ENCODE assay signal across 1 cellular context in the genomic region with DNA sequence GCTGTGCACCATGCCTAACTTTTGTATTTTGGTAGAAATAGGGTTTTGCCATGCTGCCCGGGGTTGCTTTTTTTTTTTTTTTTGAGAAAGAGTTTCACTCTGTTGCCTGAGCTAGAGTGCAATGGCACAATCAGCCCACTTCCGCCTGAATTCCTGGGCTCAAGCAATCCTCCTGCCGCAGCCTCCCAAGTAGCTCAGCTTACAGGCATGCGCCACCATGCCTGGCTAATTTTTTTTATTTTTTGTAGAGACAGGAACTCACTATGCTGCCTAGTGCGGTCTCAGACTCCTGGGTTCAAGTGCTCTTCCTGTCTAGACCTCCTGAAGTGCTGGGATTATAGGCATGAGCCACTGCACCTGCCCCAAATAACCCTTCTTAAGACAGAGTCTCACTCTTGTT.
TF ChIP-seq lines count a peak whose summit lies in the region.

No MANE protein-coding gene starts in this region.

TF ChIP-seq in HCT116, 20 proteins besides CTCF, POLR2A, EP300 and RAD21 (continued from another document):
- TF ChIP-seq REST (IDR thresholded peaks at IDR 0.05; ENCODE audit: low read depth): no peak
- no peak for TF ChIP-seq JUND (IDR thresholded peaks at IDR 0.05)
- TF ChIP-seq, protein P1, sequence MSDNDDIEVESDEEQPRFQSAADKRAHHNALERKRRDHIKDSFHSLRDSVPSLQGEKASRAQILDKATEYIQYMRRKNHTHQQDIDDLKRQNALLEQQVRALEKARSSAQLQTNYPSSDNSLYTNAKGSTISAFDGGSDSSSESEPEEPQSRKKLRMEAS (IDR thresholded peaks at IDR 0.05): no peak
- no peak for TF ChIP-seq CBX3 (IDR thresholded peaks at IDR 0.05; ENCODE audit: low read depth)
- no peak for TF ChIP-seq FOSL1 (IDR thresholded peaks at IDR 0.05; ENCODE audit: low read depth)
- TF ChIP-seq YY1 (IDR thresholded peaks at IDR 0.05; ENCODE audit: extremely low read depth, insufficient replicate concordance, low read depth, low read length): no peak
- TF ChIP-seq EGR1 (IDR thresholded peaks at IDR 0.05; ENCODE audit: low read depth): no peak
- TF ChIP-seq EZH2phosphoT487 (IDR thresholded peaks at IDR 0.05; ENCODE audit: borderline replicate concordance): no peak
- TF ChIP-seq TCF7L2 (IDR thresholded peaks at IDR 0.05; ENCODE audit: borderline replicate concordance, extremely low read depth, insufficient read depth, insufficient read length): no peak
- no peak for TF ChIP-seq SP1 (IDR thresholded peaks at IDR 0.05; ENCODE audit: low read depth)
- no peak for TF ChIP-seq ZBTB33 (IDR thresholded peaks at IDR 0.05; ENCODE audit: extremely low read depth, insufficient replicate concordance, low read length)
- no peak for TF ChIP-seq ZNF274 (IDR thresholded peaks at IDR 0.05; ENCODE audit: low read depth, low read length)
- TF ChIP-seq SRF (IDR thresholded peaks at IDR 0.05; ENCODE audit: low read depth): no peak
- no peak for TF ChIP-seq EZH2 (IDR thresholded peaks at IDR 0.05)
- no peak for TF ChIP-seq CEBPB (IDR thresholded peaks at IDR 0.05; ENCODE audit: low read depth)
- no peak for TF ChIP-seq ELF1 (IDR thresholded peaks at IDR 0.05; ENCODE audit: borderline replicate concordance, low read depth)
TF ChIP-seq in HCT116: peak in this region for 0.
